16 cellular contexts compared by ENCODE assay signal in genomic region chr7:28002638-28003037, GRCh38.
DNase-seq lines count a peak whose midpoint lies in the region; ATAC-seq and TF ChIP-seq lines count a peak whose summit lies in the region.
"Had no signal": no experiment of that assay in that cellular context is flagged by ENCODE, and none has a peak within 500 bp of the region (broad histone marks: within the 10 kb centered on the region; RNA-seq: fewer than 3 reads in every experiment).

No MANE protein-coding gene starts in this region.

- H3K36me3 Mint-ChIP-seq in progenitor cell of endocrine pancreas (ENCODE audit: insufficient read depth), result no peaks in the 10 kb centered on the region

- H3K9me2 ChIP-seq in PC-3 (replicated peaks; ENCODE audit: low read length), result no peaks in the 10 kb centered on the region

- H3K27me3 Mint-ChIP-seq in progenitor cell of endocrine pancreas, result no peaks in the 10 kb centered on the region
- H3K27me3 Mint-ChIP-seq: B cell had no signal

- H3K27ac ChIP-seq in PC-3 (ENCODE audit: low read length), result no peak overlapping the region
- H3K27ac ChIP-seq in esophagus squamous epithelium, result no peak overlapping the region
- no peak overlapping the region for H3K27ac ChIP-seq in testis
- no peak overlapping the region for H3K27ac ChIP-seq in gastroesophageal sphincter
- H3K27ac ChIP-seq: prostate gland had no signal

- H3K4me3 ChIP-seq in PC-3 (ENCODE audit: low read length) (no peak overlapping the region), fibroblast of pulmonary artery (replicated peaks; ENCODE audit: low read depth, low read length) (no peak overlapping the region), esophagus squamous epithelium (no peak overlapping the region), testis (no peak overlapping the region), gastroesophageal sphincter (no peak overlapping the region)
- H3K4me3 ChIP-seq: HAP-1, prostate gland had no signal

- DNase-seq in A172 (ENCODE audit: low spot score) (peak; percentile 27), ELR (ENCODE audit: low read depth) (peak; percentile 40), PC-3 (peak; percentile 4), fibroblast of pulmonary artery (ENCODE audit: low read depth) (peak; percentile 65), esophagus squamous epithelium (lab: John Stamatoyannopoulos, UW) (no peak), testis (no peak), progenitor cell of endocrine pancreas (ENCODE audit: low spot score, unreplicated experiment) (no peak)
- DNase-seq: activated CD4-positive, CD25-positive, alpha-beta regulatory T cell treated with anti-CD3 and anti-CD28 coated beads, Interleukin-2, amount 50 U/mL, for 72 hours; activated T-cell treated with anti-CD3 and anti-CD28 coated beads, Interleukin-2, amount 50 U/mL, for 4 hours; foreskin melanocyte; GDM1; NCI-H774 had no signal

- no peaks in the 10 kb centered on the region for H3F3A ChIP-seq in PC-3 (ENCODE audit: low read length, unreplicated experiment)

- H3K4me2 ChIP-seq in PC-3 (ENCODE audit: low read length), result no peak overlapping the region

- H3K4me3 Mint-ChIP-seq in progenitor cell of endocrine pancreas (ENCODE audit: low read depth), result no peak overlapping the region
- H3K4me3 Mint-ChIP-seq: activated T-cell treated with anti-CD3 and anti-CD28 coated beads, Interleukin-2, amount 50 U/mL, for 4 hours; B cell had no signal

- no peak overlapping the region for H3K9ac ChIP-seq in PC-3 (ENCODE audit: low read length)

- CTCF ChIA-PET in PC-3 (lab: Charles Lee), result no interaction called here

- intact Hi-C loops in PC-3 (cut with micrococcal nuclease) (no loop called here), esophagus squamous epithelium (cut with DNase I) (no loop called here), testis (cut with DNase I; ENCODE audit: low total_unique reads) (no loop called here)

- H3K79me2 ChIP-seq in PC-3 (ENCODE audit: low read length), result no peaks in the 10 kb centered on the region

- H3K9me3 ChIP-seq in PC-3 (ENCODE audit: low read length), result no peaks in the 10 kb centered on the region
- H3K9me3 ChIP-seq in esophagus squamous epithelium, result no peaks in the 10 kb centered on the region
- H3K9me3 ChIP-seq in testis, result no peaks in the 10 kb centered on the region
- no peaks in the 10 kb centered on the region for H3K9me3 ChIP-seq in gastroesophageal sphincter
- H3K9me3 ChIP-seq: HAP-1, prostate gland had no signal

- BruUV-seq in PC-3 (replicated peaks; lab: Mats Ljungman, UMichigan), result no TSS peak

- H3K27ac Mint-ChIP-seq in progenitor cell of endocrine pancreas, result no peak overlapping the region
- H3K27ac Mint-ChIP-seq: B cell had no signal

- H4K20me1 ChIP-seq in PC-3 (ENCODE audit: low read length), result no peaks in the 10 kb centered on the region

- no peak overlapping the region for H2AFZ ChIP-seq in PC-3 (ENCODE audit: low read length)

- TF ChIP-seq POLR2A in esophagus squamous epithelium (IDR thresholded peaks at IDR 0.05), result no peak
- TF ChIP-seq POLR2A in testis (IDR thresholded peaks at IDR 0.05), result no peak
- no peak for TF ChIP-seq POLR2A in gastroesophageal sphincter (IDR thresholded peaks at IDR 0.05)

- no peaks in the 10 kb centered on the region for H3K4me1 Mint-ChIP-seq in progenitor cell of endocrine pancreas (ENCODE audit: low read depth)

- TF ChIP-seq CTCF in PC-3 (conservative IDR thresholded peaks at IDR 0.05; ENCODE audit: low read depth, low read length), result no peak
- TF ChIP-seq CTCF in fibroblast of pulmonary artery (IDR thresholded peaks at IDR 0.05; ENCODE audit: low read length, missing control alignments), result no peak
- TF ChIP-seq CTCF in esophagus squamous epithelium (IDR thresholded peaks at IDR 0.05), result no peak
- TF ChIP-seq CTCF in testis (IDR thresholded peaks at IDR 0.05), result no peak
- no peak for TF ChIP-seq CTCF in gastroesophageal sphincter (IDR thresholded peaks at IDR 0.05)
- no peak for TF ChIP-seq CTCF in progenitor cell of endocrine pancreas (IDR thresholded peaks at IDR 0.05; ENCODE audit: unreplicated experiment)

- H3K4me1 ChIP-seq in PC-3 (ENCODE audit: insufficient read depth, low read length) (no peaks in the 10 kb centered on the region), esophagus squamous epithelium (peaks cover 0 to 12% (median 5%) of the 10 kb centered on the region in 3 donors), testis (peaks cover 6% of the 10 kb centered on the region), gastroesophageal sphincter (peaks cover 0 to 45% (median 0%) of the 10 kb centered on the region in 3 donors)

- ATAC-seq in PC-3 (no peak), gastroesophageal sphincter (no peak)
- ATAC-seq: activated T-cell treated with anti-CD3 and anti-CD28 coated beads, Interleukin-2, amount 50 U/mL, for 4 hours had no signal

- POLR2A ChIA-PET in PC-3 (lab: Charles Lee; ENCODE audit: unreplicated experiment), result no interaction called here

- H3K27me3 ChIP-seq in PC-3 (ENCODE audit: low read length) (no peaks in the 10 kb centered on the region), esophagus squamous epithelium (no peaks in the 10 kb centered on the region), testis (no peaks in the 10 kb centered on the region), gastroesophageal sphincter (no peaks in the 10 kb centered on the region)

- no peak for TF ChIP-seq EP300 in gastroesophageal sphincter (IDR thresholded peaks at IDR 0.05)

- no peaks in the 10 kb centered on the region for H3K9me3 Mint-ChIP-seq in progenitor cell of endocrine pancreas (ENCODE audit: low read depth)
- H3K9me3 Mint-ChIP-seq: activated T-cell treated with anti-CD3 and anti-CD28 coated beads, Interleukin-2, amount 50 U/mL, for 4 hours had no signal

- H3K36me3 ChIP-seq in PC-3 (ENCODE audit: low read depth, low read length) (no peaks in the 10 kb centered on the region), esophagus squamous epithelium (no peaks in the 10 kb centered on the region), testis (ENCODE audit: low read depth, missing control alignments) (no peaks in the 10 kb centered on the region), gastroesophageal sphincter (no peaks in the 10 kb centered on the region)
- H3K36me3 ChIP-seq: HAP-1, prostate gland had no signal

Comparison
In these comparisons a context has a peak if more than half of its experiments do, and no peak if none do; other contexts are left out.
1. DNase-seq: peak in A172 (single experiment), ELR (single experiment), PC-3 (single experiment) and fibroblast of pulmonary artery (single experiment); none in esophagus squamous epithelium (single experiment), testis (single experiment) and progenitor cell of endocrine pancreas (single experiment).